Comparison of ENCODE assay signal across 26 cellular contexts in genomic region chr4:13201241-13201640, GRCh38.
"Had no signal": no experiment of that assay in that cellular context is flagged by ENCODE, and none has a peak within 500 bp of the region (broad histone marks: within the 10 kb centered on the region; RNA-seq: fewer than 3 reads in every experiment).

No MANE protein-coding gene starts in this region.

- H3K9me3 ChIP-seq: ascending aorta, breast epithelium, colonic mucosa, esophagus squamous epithelium, gastroesophageal sphincter, heart right ventricle had no signal

- H3K4me1 ChIP-seq: ascending aorta, breast epithelium, colonic mucosa, esophagus squamous epithelium, gastroesophageal sphincter had no signal

- H3K27me3 ChIP-seq: ascending aorta, breast epithelium, cardiac muscle cell, colonic mucosa, esophagus squamous epithelium, gastroesophageal sphincter, heart right ventricle had no signal

- H3K4me3 ChIP-seq: ascending aorta, breast epithelium, cardiac muscle cell, colonic mucosa, esophagus squamous epithelium, gastroesophageal sphincter, heart right ventricle had no signal

- H3K27ac ChIP-seq: ascending aorta, breast epithelium, cardiac muscle cell, colonic mucosa, epithelial cell of prostate, esophagus squamous epithelium, heart right ventricle, VCaP had no signal

- H3K36me3 ChIP-seq: ascending aorta, breast epithelium, cardiac muscle cell, colonic mucosa, esophagus squamous epithelium, gastroesophageal sphincter, heart right ventricle had no signal

- DNase-seq: activated B cell treated with CpG ODN at 0.5 μM for 24 hours; activated CD4-positive, alpha-beta memory T cell treated with anti-CD3 and anti-CD28 coated beads for 36 hours; activated CD4-positive, alpha-beta T cell treated with anti-CD3 and anti-CD28 coated beads for 48 hours; activated CD8-positive, alpha-beta memory T cell treated with anti-CD3 and anti-CD28 coated beads, Interleukin-2, amount 10 ng/mL, durations not matched to agents 7 days and 5 days; activated CD8-positive, alpha-beta memory T cell treated with anti-CD3 and anti-CD28 coated beads, Interleukin-2, amount 50 U/mL, for 4 hours; activated CD8-positive, alpha-beta T cell treated with anti-CD3 and anti-CD28 coated beads, Interleukin-2, amount 10 ng/mL, durations not matched to agents 7 days and 5 days; activated gamma-delta T cell; activated naive CD4-positive, alpha-beta T cell; activated naive CD4-positive, alpha-beta T cell treated with anti-CD3 and anti-CD28 coated beads, Interleukin-2, amount 10 ng/mL, durations not matched to agents 7 days and 5 days; activated naive CD8-positive, alpha-beta T cell treated with anti-CD3 and anti-CD28 coated beads, Interleukin-2, amount 10 ng/mL, durations not matched to agents 7 days and 5 days; activated T-cell treated with anti-CD3 and anti-CD28 coated beads, Interleukin-2, amount 50 U/mL, for 1 hour; activated T-cell treated with anti-CD3 and anti-CD28 coated beads, Interleukin-2, amount 50 U/mL, for 48 hours; central memory CD4-positive, alpha-beta T cell; cerebellar nuclear complex; colonic mucosa; effector CD8-positive, alpha-beta T cell; esophagus squamous epithelium; foreskin melanocyte; heart right ventricle; T-helper 2 cell had no signal
